Comparison of ENCODE assay signal across 1 cellular context in the genomic region with DNA sequence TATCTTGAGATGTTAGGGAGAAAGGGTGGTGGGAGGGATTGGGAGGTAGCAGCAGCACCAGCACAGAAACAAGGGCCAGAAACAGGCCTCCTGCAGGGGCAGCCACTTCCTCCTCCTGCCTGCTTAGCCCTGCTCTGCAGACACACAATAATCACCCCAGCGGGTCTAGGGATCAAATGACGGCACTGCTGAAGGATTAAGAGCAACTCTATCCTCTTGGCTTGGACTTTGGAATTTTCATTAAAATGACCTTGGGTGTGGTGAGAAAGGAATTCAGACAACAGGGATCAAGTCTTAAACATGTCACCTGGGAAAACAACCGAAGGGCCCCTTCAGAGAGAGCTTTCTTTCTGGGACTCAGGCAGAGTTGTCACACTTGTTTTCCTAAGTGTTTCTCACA.
TF ChIP-seq lines count a peak whose summit lies in the region.

No MANE protein-coding gene starts in this region.

TF ChIP-seq in WTC11, 78 proteins besides CTCF, POLR2A, EP300 and RAD21 (continued from another document):
- no peak for TF ChIP-seq ZNF425 (CRISPR knock-in tag; conservative IDR thresholded peaks at IDR 0.05)
- TF ChIP-seq, protein P1, sequence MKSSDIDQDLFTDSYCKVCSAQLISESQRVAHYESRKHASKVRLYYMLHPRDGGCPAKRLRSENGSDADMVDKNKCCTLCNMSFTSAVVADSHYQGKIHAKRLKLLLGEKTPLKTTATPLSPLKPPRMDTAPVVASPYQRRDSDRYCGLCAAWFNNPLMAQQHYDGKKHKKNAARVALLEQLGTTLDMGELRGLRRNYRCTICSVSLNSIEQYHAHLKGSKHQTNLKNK (CRISPR knock-in tag; IDR thresholded peaks at IDR 0.05): no peak
- TF ChIP-seq, protein P2, sequence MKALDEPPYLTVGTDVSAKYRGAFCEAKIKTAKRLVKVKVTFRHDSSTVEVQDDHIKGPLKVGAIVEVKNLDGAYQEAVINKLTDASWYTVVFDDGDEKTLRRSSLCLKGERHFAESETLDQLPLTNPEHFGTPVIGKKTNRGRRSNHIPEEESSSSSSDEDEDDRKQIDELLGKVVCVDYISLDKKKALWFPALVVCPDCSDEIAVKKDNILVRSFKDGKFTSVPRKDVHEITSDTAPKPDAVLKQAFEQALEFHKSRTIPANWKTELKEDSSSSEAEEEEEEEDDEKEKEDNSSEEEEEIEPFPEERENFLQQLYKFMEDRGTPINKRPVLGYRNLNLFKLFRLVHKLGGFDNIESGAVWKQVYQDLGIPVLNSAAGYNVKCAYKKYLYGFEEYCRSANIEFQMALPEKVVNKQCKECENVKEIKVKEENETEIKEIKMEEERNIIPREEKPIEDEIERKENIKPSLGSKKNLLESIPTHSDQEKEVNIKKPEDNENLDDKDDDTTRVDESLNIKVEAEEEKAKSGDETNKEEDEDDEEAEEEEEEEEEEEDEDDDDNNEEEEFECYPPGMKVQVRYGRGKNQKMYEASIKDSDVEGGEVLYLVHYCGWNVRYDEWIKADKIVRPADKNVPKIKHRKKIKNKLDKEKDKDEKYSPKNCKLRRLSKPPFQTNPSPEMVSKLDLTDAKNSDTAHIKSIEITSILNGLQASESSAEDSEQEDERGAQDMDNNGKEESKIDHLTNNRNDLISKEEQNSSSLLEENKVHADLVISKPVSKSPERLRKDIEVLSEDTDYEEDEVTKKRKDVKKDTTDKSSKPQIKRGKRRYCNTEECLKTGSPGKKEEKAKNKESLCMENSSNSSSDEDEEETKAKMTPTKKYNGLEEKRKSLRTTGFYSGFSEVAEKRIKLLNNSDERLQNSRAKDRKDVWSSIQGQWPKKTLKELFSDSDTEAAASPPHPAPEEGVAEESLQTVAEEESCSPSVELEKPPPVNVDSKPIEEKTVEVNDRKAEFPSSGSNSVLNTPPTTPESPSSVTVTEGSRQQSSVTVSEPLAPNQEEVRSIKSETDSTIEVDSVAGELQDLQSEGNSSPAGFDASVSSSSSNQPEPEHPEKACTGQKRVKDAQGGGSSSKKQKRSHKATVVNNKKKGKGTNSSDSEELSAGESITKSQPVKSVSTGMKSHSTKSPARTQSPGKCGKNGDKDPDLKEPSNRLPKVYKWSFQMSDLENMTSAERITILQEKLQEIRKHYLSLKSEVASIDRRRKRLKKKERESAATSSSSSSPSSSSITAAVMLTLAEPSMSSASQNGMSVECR (CRISPR knock-in tag; IDR thresholded peaks at IDR 0.05; ENCODE audit: borderline replicate concordance): no peak
- TF ChIP-seq, protein P3, sequence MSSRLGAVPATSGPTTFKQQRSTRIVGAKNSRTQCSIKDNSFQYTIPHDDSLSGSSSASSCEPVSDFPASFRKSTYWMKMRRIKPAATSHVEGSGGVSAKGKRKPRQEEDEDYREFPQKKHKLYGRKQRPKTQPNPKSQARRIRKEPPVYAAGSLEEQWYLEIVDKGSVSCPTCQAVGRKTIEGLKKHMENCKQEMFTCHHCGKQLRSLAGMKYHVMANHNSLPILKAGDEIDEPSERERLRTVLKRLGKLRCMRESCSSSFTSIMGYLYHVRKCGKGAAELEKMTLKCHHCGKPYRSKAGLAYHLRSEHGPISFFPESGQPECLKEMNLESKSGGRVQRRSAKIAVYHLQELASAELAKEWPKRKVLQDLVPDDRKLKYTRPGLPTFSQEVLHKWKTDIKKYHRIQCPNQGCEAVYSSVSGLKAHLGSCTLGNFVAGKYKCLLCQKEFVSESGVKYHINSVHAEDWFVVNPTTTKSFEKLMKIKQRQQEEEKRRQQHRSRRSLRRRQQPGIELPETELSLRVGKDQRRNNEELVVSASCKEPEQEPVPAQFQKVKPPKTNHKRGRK (CRISPR knock-in tag; IDR thresholded peaks at IDR 0.05; ENCODE audit: borderline replicate concordance): no peak
- TF ChIP-seq TP53 (CRISPR knock-in tag; IDR thresholded peaks at IDR 0.05): no peak
- TF ChIP-seq, protein P4, sequence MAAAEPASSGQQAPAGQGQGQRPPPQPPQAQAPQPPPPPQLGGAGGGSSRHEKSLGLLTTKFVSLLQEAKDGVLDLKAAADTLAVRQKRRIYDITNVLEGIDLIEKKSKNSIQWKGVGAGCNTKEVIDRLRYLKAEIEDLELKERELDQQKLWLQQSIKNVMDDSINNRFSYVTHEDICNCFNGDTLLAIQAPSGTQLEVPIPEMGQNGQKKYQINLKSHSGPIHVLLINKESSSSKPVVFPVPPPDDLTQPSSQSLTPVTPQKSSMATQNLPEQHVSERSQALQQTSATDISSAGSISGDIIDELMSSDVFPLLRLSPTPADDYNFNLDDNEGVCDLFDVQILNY (CRISPR knock-in tag; IDR thresholded peaks at IDR 0.05): no peak
- no peak for TF ChIP-seq RELA (CRISPR knock-in tag; IDR thresholded peaks at IDR 0.05; ENCODE audit: borderline replicate concordance)
- TF ChIP-seq CREM (CRISPR knock-in tag; IDR thresholded peaks at IDR 0.05): no peak
- TF ChIP-seq GTF2I (CRISPR knock-in tag; conservative IDR thresholded peaks at IDR 0.05): no peak
- TF ChIP-seq E2F4 (CRISPR knock-in tag; IDR thresholded peaks at IDR 0.05; ENCODE audit: borderline replicate concordance, low read depth): no peak
- TF ChIP-seq SP1 (CRISPR knock-in tag; conservative IDR thresholded peaks at IDR 0.05): 0 out of 2 replicates have a peak, but pooled peaks have one; percentile 28
- no peak for TF ChIP-seq FOXP1 (CRISPR knock-in tag; IDR thresholded peaks at IDR 0.05; ENCODE audit: borderline replicate concordance)
- TF ChIP-seq NR2C2 (CRISPR knock-in tag; IDR thresholded peaks at IDR 0.05): no peak
- no peak for TF ChIP-seq ATF6 (CRISPR knock-in tag; IDR thresholded peaks at IDR 0.05)
- no peak for TF ChIP-seq IRF2 (CRISPR knock-in tag; IDR thresholded peaks at IDR 0.05; ENCODE audit: borderline replicate concordance, low read depth)
- TF ChIP-seq, protein P5, sequence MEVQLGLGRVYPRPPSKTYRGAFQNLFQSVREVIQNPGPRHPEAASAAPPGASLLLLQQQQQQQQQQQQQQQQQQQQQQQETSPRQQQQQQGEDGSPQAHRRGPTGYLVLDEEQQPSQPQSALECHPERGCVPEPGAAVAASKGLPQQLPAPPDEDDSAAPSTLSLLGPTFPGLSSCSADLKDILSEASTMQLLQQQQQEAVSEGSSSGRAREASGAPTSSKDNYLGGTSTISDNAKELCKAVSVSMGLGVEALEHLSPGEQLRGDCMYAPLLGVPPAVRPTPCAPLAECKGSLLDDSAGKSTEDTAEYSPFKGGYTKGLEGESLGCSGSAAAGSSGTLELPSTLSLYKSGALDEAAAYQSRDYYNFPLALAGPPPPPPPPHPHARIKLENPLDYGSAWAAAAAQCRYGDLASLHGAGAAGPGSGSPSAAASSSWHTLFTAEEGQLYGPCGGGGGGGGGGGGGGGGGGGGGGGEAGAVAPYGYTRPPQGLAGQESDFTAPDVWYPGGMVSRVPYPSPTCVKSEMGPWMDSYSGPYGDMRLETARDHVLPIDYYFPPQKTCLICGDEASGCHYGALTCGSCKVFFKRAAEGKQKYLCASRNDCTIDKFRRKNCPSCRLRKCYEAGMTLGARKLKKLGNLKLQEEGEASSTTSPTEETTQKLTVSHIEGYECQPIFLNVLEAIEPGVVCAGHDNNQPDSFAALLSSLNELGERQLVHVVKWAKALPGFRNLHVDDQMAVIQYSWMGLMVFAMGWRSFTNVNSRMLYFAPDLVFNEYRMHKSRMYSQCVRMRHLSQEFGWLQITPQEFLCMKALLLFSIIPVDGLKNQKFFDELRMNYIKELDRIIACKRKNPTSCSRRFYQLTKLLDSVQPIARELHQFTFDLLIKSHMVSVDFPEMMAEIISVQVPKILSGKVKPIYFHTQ (CRISPR knock-in tag; IDR thresholded peaks at IDR 0.05): no peak
- no peak for TF ChIP-seq ZNF317 (CRISPR knock-in tag; IDR thresholded peaks at IDR 0.05; ENCODE audit: borderline replicate concordance, low read depth)
- no peak for TF ChIP-seq ZNF232 (CRISPR knock-in tag; IDR thresholded peaks at IDR 0.05)
- TF ChIP-seq ESRRA (CRISPR knock-in tag; IDR thresholded peaks at IDR 0.05; ENCODE audit: borderline replicate concordance): no peak
- no peak for TF ChIP-seq SOX15 (CRISPR knock-in tag; IDR thresholded peaks at IDR 0.05)
- TF ChIP-seq, protein P6, sequence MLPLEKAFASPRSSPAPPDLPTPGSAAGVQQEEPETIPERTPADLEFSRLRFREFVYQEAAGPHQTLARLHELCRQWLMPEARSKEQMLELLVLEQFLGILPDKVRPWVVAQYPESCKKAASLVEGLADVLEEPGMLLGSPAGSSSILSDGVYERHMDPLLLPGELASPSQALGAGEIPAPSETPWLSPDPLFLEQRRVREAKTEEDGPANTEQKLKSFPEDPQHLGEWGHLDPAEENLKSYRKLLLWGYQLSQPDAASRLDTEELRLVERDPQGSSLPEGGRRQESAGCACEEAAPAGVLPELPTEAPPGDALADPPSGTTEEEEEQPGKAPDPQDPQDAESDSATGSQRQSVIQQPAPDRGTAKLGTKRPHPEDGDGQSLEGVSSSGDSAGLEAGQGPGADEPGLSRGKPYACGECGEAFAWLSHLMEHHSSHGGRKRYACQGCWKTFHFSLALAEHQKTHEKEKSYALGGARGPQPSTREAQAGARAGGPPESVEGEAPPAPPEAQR (CRISPR knock-in tag; IDR thresholded peaks at IDR 0.05): 0 out of 2 replicates have a peak, but pooled peaks have one; percentile 55
- peak; percentile 63; the same call in 1 of the 2 replicates for TF ChIP-seq FOXP4 (CRISPR knock-in tag; IDR thresholded peaks at IDR 0.05)
